1 cellular context compared by ENCODE assay signal in the genomic region with DNA sequence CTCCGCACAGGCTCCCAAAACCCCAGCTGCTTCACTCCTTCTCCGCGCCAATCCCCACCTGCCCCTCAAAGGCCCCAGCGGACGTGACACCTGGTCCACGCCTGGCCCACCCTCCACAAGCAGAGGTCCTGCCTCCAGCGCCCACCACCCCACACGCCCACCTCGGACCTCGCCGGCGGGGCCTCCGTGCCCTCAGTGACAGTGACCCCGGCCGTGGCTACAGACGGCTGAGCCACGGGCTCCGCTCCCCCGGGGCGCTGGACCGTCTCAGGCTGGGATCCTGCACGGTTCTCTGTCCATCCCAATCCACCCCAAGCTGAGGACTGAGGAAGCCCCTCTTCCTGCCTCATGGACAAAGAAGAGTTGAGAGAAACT.
A peak's percentile ranks its signal among the peaks of the same experiment; 100 is the strongest.
TF ChIP-seq lines count a peak whose summit lies in the region.

No MANE protein-coding gene starts in this region.

TF ChIP-seq in HepG2, 621 proteins besides CTCF, POLR2A, EP300 and RAD21 (continued from another document):
- 0 out of 2 replicates have a peak, but pooled peaks have one; percentile 72 for TF ChIP-seq SNAI1 (CRISPR knock-in tag; IDR thresholded peaks at IDR 0.05; ENCODE audit: borderline replicate concordance)
- TF ChIP-seq PAX8 (CRISPR knock-in tag; IDR thresholded peaks at IDR 0.05; ENCODE audit: borderline replicate concordance): peak; percentile 27; the same call in 1 of the 2 replicates
